Comparison of ENCODE assay signal across 29 cellular contexts in genomic region chr15:85976102-85976501, GRCh38.
"Had no signal": no experiment of that assay in that cellular context is flagged by ENCODE, and none has a peak within 500 bp of the region (broad histone marks: within the 10 kb centered on the region; RNA-seq: fewer than 3 reads in every experiment).

No MANE protein-coding gene starts in this region.

- DNase-seq: stimulated activated CD4-positive, alpha-beta T cell treated with anti-CD3 and anti-CD28 coated beads, Interleukin-2, amount 100 ng/mL, for 48 hours; stimulated activated CD4-positive, alpha-beta T cell treated with anti-CD3 and anti-CD28 coated beads, Interleukin-4, amount 100 ng/mL, for 1 hour; stimulated activated CD4-positive, alpha-beta T cell treated with anti-CD3 and anti-CD28 coated beads, Interleukin-4, amount 100 ng/mL, for 24 hours; stimulated activated CD4-positive, alpha-beta T cell treated with anti-CD3 and anti-CD28 coated beads, Interleukin-4, amount 100 ng/mL, for 4 hours; stimulated activated CD8-positive, alpha-beta memory T cell treated with anti-CD3 and anti-CD28 coated beads, Interleukin-4, amount 100 ng/mL, for 48 hours; stimulated activated naive B cell treated with anti-CD40 and anti-IgM and Interleukin-4, amounts not matched to agents 10 μg/mL and 1 μg/mL and 100 μg/mL, for 72 hours; stimulated activated naive CD4-positive, alpha-beta T cell; stimulated activated naive CD4-positive, alpha-beta T cell treated with Interleukin-2 at 50 U/mL for 16 hours; stimulated activated naive CD8-positive, alpha-beta T cell treated with anti-CD3 and anti-CD28 coated beads, Interleukin-15, amount 100 ng/mL, for 72 hours; stimulated activated naive CD8-positive, alpha-beta T cell treated with anti-CD3 and anti-CD28 coated beads, Interleukin-15, Interleukin-2, amounts not matched to agents 100 U/mL and 50 U/mL, for 24 hours; stomach; substantia nigra; testis; thyroid gland; tibial artery; transverse colon; trophoblast cell; upper lobe of left lung; upper lobe of right lung; uterus had no signal

- H3K27ac ChIP-seq: stomach, suprapubic skin, testis, thoracic aorta, thyroid gland, tibial artery, tibial nerve, transverse colon, upper lobe of left lung, upper lobe of right lung, uterus, vagina had no signal

- H3K9me3 ChIP-seq: suprapubic skin, testis, thoracic aorta, thyroid gland, transverse colon, upper lobe of left lung, upper lobe of right lung, uterus, vagina had no signal

- H3K4me1 Mint-ChIP-seq: stimulated activated effector memory CD8-positive, alpha-beta T cell treated with anti-CD3 and anti-CD28 coated beads, Interleukin-12 subunit alpha, Interleukin-12 subunit beta, amount 100 ng/mL, for 72 hours; stimulated activated memory B cell treated with anti-CD40 and anti-IgM and Interleukin-4, amounts not matched to agents 10 μg/mL and 1 μg/mL and 100 μg/mL, for 72 hours; stimulated activated naive B cell treated with anti-CD40 and anti-IgM and Interleukin-4, amounts not matched to agents 10 μg/mL and 1 μg/mL and 100 μg/mL, for 72 hours; stimulated activated naive CD8-positive, alpha-beta T cell treated with anti-CD3 and anti-CD28 coated beads, Interleukin-15, amount 100 ng/mL, for 72 hours had no signal

- FAIRE-seq: urothelium cell line had no signal

- H3K4me1 ChIP-seq: stomach, suprapubic skin, testis, thyroid gland, tibial artery, tibial nerve, transverse colon, upper lobe of left lung, upper lobe of right lung, uterus, vagina had no signal

- H3K9me3 Mint-ChIP-seq: stimulated activated effector memory CD8-positive, alpha-beta T cell treated with anti-CD3 and anti-CD28 coated beads, Interleukin-12 subunit alpha, Interleukin-12 subunit beta, amount 100 ng/mL, for 72 hours; stimulated activated memory B cell treated with anti-CD40 and anti-IgM and Interleukin-4, amounts not matched to agents 10 μg/mL and 1 μg/mL and 100 μg/mL, for 72 hours; type B pancreatic cell had no signal

- ATAC-seq: stimulated activated effector memory CD8-positive, alpha-beta T cell treated with anti-CD3 and anti-CD28 coated beads, Interleukin-12 subunit alpha, Interleukin-12 subunit beta, amount 100 ng/mL, for 72 hours; stimulated activated memory B cell treated with anti-CD40 and anti-IgM and Interleukin-4, amounts not matched to agents 10 μg/mL and 1 μg/mL and 100 μg/mL, for 72 hours; stimulated activated naive B cell treated with anti-CD40 and anti-IgM and Interleukin-4, amounts not matched to agents 10 μg/mL and 1 μg/mL and 100 μg/mL, for 72 hours; stimulated activated naive CD8-positive, alpha-beta T cell treated with anti-CD3 and anti-CD28 coated beads, Interleukin-15, amount 100 ng/mL, for 72 hours; stimulated activated naive CD8-positive, alpha-beta T cell treated with anti-CD3 and anti-CD28 coated beads, Interleukin-15, Interleukin-2, amounts not matched to agents 100 U/mL and 50 U/mL, for 24 hours; upper lobe of right lung had no signal

- H3K27me3 ChIP-seq: stomach, suprapubic skin, testis, thyroid gland, tibial nerve, transverse colon, upper lobe of left lung, upper lobe of right lung, uterus, vagina had no signal

- H3K27ac Mint-ChIP-seq: stimulated activated effector memory CD8-positive, alpha-beta T cell treated with anti-CD3 and anti-CD28 coated beads, Interleukin-12 subunit alpha, Interleukin-12 subunit beta, amount 100 ng/mL, for 72 hours; stimulated activated memory B cell treated with anti-CD40 and anti-IgM and Interleukin-4, amounts not matched to agents 10 μg/mL and 1 μg/mL and 100 μg/mL, for 72 hours; stimulated activated naive B cell treated with anti-CD40 and anti-IgM and Interleukin-4, amounts not matched to agents 10 μg/mL and 1 μg/mL and 100 μg/mL, for 72 hours; stimulated activated naive CD8-positive, alpha-beta T cell treated with anti-CD3 and anti-CD28 coated beads, Interleukin-15, amount 100 ng/mL, for 72 hours; stimulated activated naive CD8-positive, alpha-beta T cell treated with anti-CD3 and anti-CD28 coated beads, Interleukin-15, Interleukin-2, amounts not matched to agents 100 ng/mL and 50 ng/mL, for 24 hours; type B pancreatic cell had no signal

- H3K36me3 Mint-ChIP-seq: stimulated activated effector memory CD8-positive, alpha-beta T cell treated with anti-CD3 and anti-CD28 coated beads, Interleukin-12 subunit alpha, Interleukin-12 subunit beta, amount 100 ng/mL, for 72 hours; stimulated activated memory B cell treated with anti-CD40 and anti-IgM and Interleukin-4, amounts not matched to agents 10 μg/mL and 1 μg/mL and 100 μg/mL, for 72 hours; stimulated activated naive B cell treated with anti-CD40 and anti-IgM and Interleukin-4, amounts not matched to agents 10 μg/mL and 1 μg/mL and 100 μg/mL, for 72 hours; type B pancreatic cell had no signal

- H3K36me3 ChIP-seq: stomach, suprapubic skin, thoracic aorta, thyroid gland, tibial artery, tibial nerve, transverse colon, upper lobe of left lung, upper lobe of right lung, uterus, vagina had no signal

- H3K4me3 Mint-ChIP-seq: stimulated activated effector memory CD8-positive, alpha-beta T cell treated with anti-CD3 and anti-CD28 coated beads, Interleukin-12 subunit alpha, Interleukin-12 subunit beta, amount 100 ng/mL, for 72 hours; stimulated activated memory B cell treated with anti-CD40 and anti-IgM and Interleukin-4, amounts not matched to agents 10 μg/mL and 1 μg/mL and 100 μg/mL, for 72 hours; stimulated activated naive B cell treated with anti-CD40 and anti-IgM and Interleukin-4, amounts not matched to agents 10 μg/mL and 1 μg/mL and 100 μg/mL, for 72 hours; stimulated activated naive CD8-positive, alpha-beta T cell treated with anti-CD3 and anti-CD28 coated beads, Interleukin-15, amount 100 ng/mL, for 72 hours; stimulated activated naive CD8-positive, alpha-beta T cell treated with anti-CD3 and anti-CD28 coated beads, Interleukin-15, Interleukin-2, amounts not matched to agents 100 ng/mL and 50 ng/mL, for 24 hours; type B pancreatic cell had no signal

- H3K4me3 ChIP-seq: stomach, suprapubic skin, testis, thoracic aorta, thyroid gland, tibial artery, tibial nerve, transverse colon, upper lobe of left lung, upper lobe of right lung, uterus, vagina had no signal
